ENCODE assay signal across 1 cellular context in genomic region chr13:49303533-49304252, GRCh38.
TF ChIP-seq lines count a peak whose summit lies in the region.

No MANE protein-coding gene starts in this region.

TF ChIP-seq in HepG2, 621 proteins besides CTCF, POLR2A, EP300 and RAD21 (continued from another document and continues in another):
- TF ChIP-seq ZBED4 (CRISPR knock-in tag; IDR thresholded peaks at IDR 0.05; ENCODE audit: borderline replicate concordance) (no peak), YEATS2 (CRISPR knock-in tag; IDR thresholded peaks at IDR 0.05; ENCODE audit: borderline replicate concordance) (no peak), CBFB (CRISPR knock-in tag; IDR thresholded peaks at IDR 0.05) (0 out of 2 replicates have a peak, but pooled peaks have one; percentile 9), ZNF616 (CRISPR knock-in tag; IDR thresholded peaks at IDR 0.05; ENCODE audit: low read depth) (no peak), ZNF292 (CRISPR knock-in tag; IDR thresholded peaks at IDR 0.05; ENCODE audit: borderline replicate concordance, low read depth) (peak; percentile 61; the same call in 1 of the 2 replicates), RBAK (CRISPR knock-in tag; IDR thresholded peaks at IDR 0.05) (no peak), MTA3 (CRISPR knock-in tag; IDR thresholded peaks at IDR 0.05) (no peak), ZNF34 (CRISPR knock-in tag; IDR thresholded peaks at IDR 0.05; ENCODE audit: borderline replicate concordance) (no peak), SNAPC2 (CRISPR knock-in tag; IDR thresholded peaks at IDR 0.05) (no peak), ETV5 (CRISPR knock-in tag; IDR thresholded peaks at IDR 0.05; ENCODE audit: borderline replicate concordance) (peak; percentile 84; the same call in 1 of the 2 replicates), ZNF510 (CRISPR knock-in tag; IDR thresholded peaks at IDR 0.05; ENCODE audit: low read depth) (no peak), ZNF225 (CRISPR knock-in tag; IDR thresholded peaks at IDR 0.05) (no peak), ZFY (CRISPR knock-in tag; IDR thresholded peaks at IDR 0.05) (peak; percentile 41; the same call in 1 of the 2 replicates), ZFP41 (CRISPR knock-in tag; IDR thresholded peaks at IDR 0.05; ENCODE audit: borderline replicate concordance) (no peak), ZNF629 (CRISPR knock-in tag; conservative IDR thresholded peaks at IDR 0.05) (peak; percentile 50; the same call in 1 of the 2 replicates), TEAD2 (CRISPR knock-in tag; IDR thresholded peaks at IDR 0.05) (no peak), KDM5A (IDR thresholded peaks at IDR 0.05; ENCODE audit: borderline replicate concordance, low read length) (no peak), ZBTB43 (CRISPR knock-in tag; conservative IDR thresholded peaks at IDR 0.05) (0 out of 2 replicates have a peak, but pooled peaks have one; percentile 44), ZNF513 (CRISPR knock-in tag; conservative IDR thresholded peaks at IDR 0.05) (no peak), FOXA1 (IDR thresholded peaks at IDR 0.05) (no peak), FOXA1 (CRISPR knock-in tag; IDR thresholded peaks at IDR 0.05) (peak; percentile 27; the same call in 1 of the 2 replicates), SKI (IDR thresholded peaks at IDR 0.05; ENCODE audit: partially characterized antibody) (peak; percentile 77), CREB1 (IDR thresholded peaks at IDR 0.05) (no peak), CREB1 (CRISPR knock-in tag; IDR thresholded peaks at IDR 0.05) (no peak), MED1 (CRISPR knock-in tag; IDR thresholded peaks at IDR 0.05) (peak; percentile 88), MATR3 (CRISPR knock-in tag; IDR thresholded peaks at IDR 0.05) (no peak), MEIS2 (CRISPR knock-in tag; IDR thresholded peaks at IDR 0.05) (peak; percentile 74), KDM3A (CRISPR knock-in tag; IDR thresholded peaks at IDR 0.05; ENCODE audit: low read depth) (no peak), KMT2B (CRISPR knock-in tag; IDR thresholded peaks at IDR 0.05) (no peak), CEBPG (CRISPR knock-in tag; IDR thresholded peaks at IDR 0.05) (0 out of 2 replicates have a peak, but pooled peaks have one; percentile 18), SOX5 (CRISPR knock-in tag; IDR thresholded peaks at IDR 0.05; ENCODE audit: borderline replicate concordance) (peak; percentile 87), ZKSCAN8 (CRISPR knock-in tag; IDR thresholded peaks at IDR 0.05; ENCODE audit: borderline replicate concordance) (0 out of 2 replicates have a peak, but pooled peaks have one; percentile 28), SSRP1 (CRISPR knock-in tag; IDR thresholded peaks at IDR 0.05) (0 out of 2 replicates have a peak, but pooled peaks have one; percentile 36), HNRNPL (IDR thresholded peaks at IDR 0.05; ENCODE audit: low read depth, low read length) (no peak; the same call in none of the 2 replicates), PHB2 (IDR thresholded peaks at IDR 0.05; ENCODE audit: partially characterized antibody) (no peak), FOXP1 (IDR thresholded peaks at IDR 0.05) (no peak), FOXP1 (CRISPR knock-in tag; IDR thresholded peaks at IDR 0.05) (peak; percentile 25; the same call in 1 of the 2 replicates), PRDM15 (CRISPR knock-in tag; IDR thresholded peaks at IDR 0.05) (0 out of 2 replicates have a peak, but pooled peaks have one; percentile 21), KLF16 (CRISPR knock-in tag; IDR thresholded peaks at IDR 0.05) (no peak), POGZ (CRISPR knock-in tag; IDR thresholded peaks at IDR 0.05) (0 out of 2 replicates have a peak, but pooled peaks have one; percentile 24), ZNF597 (CRISPR knock-in tag; IDR thresholded peaks at IDR 0.05) (no peak), ELF3 (CRISPR knock-in tag; IDR thresholded peaks at IDR 0.05) (peak; percentile 57; the same call in 1 of the 2 replicates), MAX (IDR thresholded peaks at IDR 0.05) (peak; percentile 66), BATF2 (CRISPR knock-in tag; IDR thresholded peaks at IDR 0.05) (no peak), ARNTL (CRISPR knock-in tag; IDR thresholded peaks at IDR 0.05) (peak; percentile 82; the same call in 1 of the 2 replicates), CCAR2 (optimal IDR thresholded peaks at IDR 0.05; ENCODE audit: low read depth, low read length) (no peak), DPF2 (CRISPR knock-in tag; IDR thresholded peaks at IDR 0.05; ENCODE audit: borderline replicate concordance, low read depth) (0 out of 2 replicates have a peak, but pooled peaks have one; percentile 39), PBX3 (CRISPR knock-in tag; IDR thresholded peaks at IDR 0.05; ENCODE audit: borderline replicate concordance) (no peak), KDM6A (CRISPR knock-in tag; IDR thresholded peaks at IDR 0.05; ENCODE audit: low read depth) (no peak), ZNF138 (CRISPR knock-in tag; IDR thresholded peaks at IDR 0.05; ENCODE audit: low read depth) (no peak), ZNF333 (CRISPR knock-in tag; IDR thresholded peaks at IDR 0.05; ENCODE audit: borderline replicate concordance) (no peak), ELF4 (CRISPR knock-in tag; IDR thresholded peaks at IDR 0.05; ENCODE audit: borderline replicate concordance) (no peak), MXD3 (CRISPR knock-in tag; IDR thresholded peaks at IDR 0.05) (no peak)
